In the genomic region with DNA sequence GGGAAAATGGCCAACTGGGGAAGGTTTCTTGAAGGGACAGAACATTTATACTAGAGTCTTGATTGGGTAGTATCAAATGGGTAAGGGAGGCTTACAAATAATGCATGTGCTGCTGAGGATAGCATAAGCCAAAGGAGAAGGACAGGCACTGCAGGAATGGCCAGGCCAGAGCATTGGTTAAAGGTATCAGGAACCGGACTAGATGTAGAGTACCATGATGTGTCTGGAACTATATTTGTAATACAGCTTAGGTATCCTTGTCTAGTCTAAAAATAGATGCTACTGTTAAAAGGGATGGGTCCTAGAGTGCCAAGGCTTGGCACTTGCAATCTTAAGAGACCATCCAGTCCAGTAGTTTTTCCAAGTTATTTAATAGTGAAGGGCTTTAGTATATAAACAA, we compare ENCODE assay signal across 21 cellular contexts. TPM values are rescaled to one million over a fixed set of nuclear protein-coding genes. Genes with fewer than 3 reads are reported as not detected.
DNase-seq lines count a peak whose midpoint lies in the region; ATAC-seq and TF ChIP-seq lines count a peak whose summit lies in the region.
"Had no signal": no experiment of that assay in that cellular context is flagged by ENCODE, and none has a peak within 500 bp of the region (broad histone marks: within the 10 kb centered on the region; RNA-seq: fewer than 3 reads in every experiment).

No MANE protein-coding gene starts in this region.

- H3K4me1 Mint-ChIP-seq in CD4-positive, alpha-beta T cell (ENCODE audit: low read depth) = peaks cover 80% of the 10 kb centered on the region
- H3K4me1 Mint-ChIP-seq in activated naive CD8-positive, alpha-beta T cell treated with anti-CD3 and anti-CD28 coated beads for 36 hours = peaks cover 65% of the 10 kb centered on the region
- peaks cover 47 to 59% (median 56%) of the 10 kb centered on the region in 3 donors for H3K4me1 Mint-ChIP-seq in naive B cell

- no peaks in the 10 kb centered on the region for H3K27me3 ChIP-seq in CD4-positive, alpha-beta T cell (ENCODE audit: control insufficient read depth, insufficient read depth, low read length)
- H3K27me3 ChIP-seq: ascending aorta, BLaER1, gastrocnemius medialis, tibial nerve had no signal

- intact Hi-C loops in CD4-positive, alpha-beta T cell (cut with DNase I, micrococcal nuclease) = loop anchor here (5.0 kb wide), 2 partner anchors 37 to 42 kb away; no protein-coding TSS in a partner anchor

- peaks cover 6% of the 10 kb centered on the region for H3K9me3 Mint-ChIP-seq in CD4-positive, alpha-beta T cell
- peaks cover 18% of the 10 kb centered on the region for H3K9me3 Mint-ChIP-seq in activated naive CD8-positive, alpha-beta T cell treated with anti-CD3 and anti-CD28 coated beads for 36 hours
- H3K9me3 Mint-ChIP-seq in naive B cell = peaks cover 3 to 10% (median 7%) of the 10 kb centered on the region in 7 donors

- peak overlapping the region; percentile 30 for H3K27ac ChIP-seq in CD4-positive, alpha-beta T cell (ENCODE audit: low read depth, low read length)
- no peak overlapping the region for H3K27ac ChIP-seq in caudate nucleus (ENCODE audit: low read depth, low read length)
- H3K27ac ChIP-seq: 22Rv1, BLaER1, coronary artery, epithelial cell of prostate, PC-9 had no signal

- H3K27ac Mint-ChIP-seq in CD4-positive, alpha-beta T cell = peak overlapping the region; percentile 68
- peak overlapping the region; percentile 81 for H3K27ac Mint-ChIP-seq in activated naive CD8-positive, alpha-beta T cell treated with anti-CD3 and anti-CD28 coated beads for 36 hours
- peak overlapping the region in 4 of 6 donors; percentile 23 to 89 (median 50) for H3K27ac Mint-ChIP-seq in naive B cell

- no peaks in the 10 kb centered on the region for H3K9me3 ChIP-seq in CD4-positive, alpha-beta T cell (ENCODE audit: control insufficient read depth, low read length)
- H3K9me3 ChIP-seq: ascending aorta, gastrocnemius medialis had no signal

- DNase-seq in DMS 273 (lab: John Stamatoyannopoulos, UW; ENCODE audit: unreplicated experiment) (peak; percentile 23), DMS 273 treated with DMSO at 0.1 percent for 48 hours (lab: John Stamatoyannopoulos, UW) (no peak), naive B cell (no peak), NCI-H187 treated with DMSO at 0.1 percent for 48 hours (lab: John Stamatoyannopoulos, UW) (no peak), caudate nucleus (lab: John Stamatoyannopoulos, UW) (no peak)
- no peak for DNase-seq in CD4-positive, alpha-beta T cell
- DNase-seq in activated naive CD8-positive, alpha-beta T cell treated with anti-CD3 and anti-CD28 coated beads for 36 hours = no peak
- DNase-seq: activated CD4-positive, alpha-beta T cell treated with anti-CD3 and anti-CD28 coated beads, Interleukin-2, amount 10 ng/mL, durations not matched to agents 7 days and 5 days; DND-41; gastrocnemius medialis; Karpas-422; NCI-H1092; NCI-H748 treated with DMSO at 0.1 percent for 48 hours; PC-9 had no signal

- TF ChIP-seq CTCF in CD4-positive, alpha-beta T cell (IDR thresholded peaks at IDR 0.05) = no peak

- no peak for ATAC-seq in CD4-positive, alpha-beta T cell (ENCODE audit: poor library complexity)
- ATAC-seq in naive B cell (ENCODE audit: low read depth in 2 of 2) (no peak), HG03442 (IDR thresholded peaks at IDR 0.05; ENCODE audit: unreplicated experiment) (no peak)
- ATAC-seq: gastrocnemius medialis had no signal

- H3K36me3 Mint-ChIP-seq in CD4-positive, alpha-beta T cell (ENCODE audit: low read depth) = peaks cover 95% of the 10 kb centered on the region
- peaks cover 78% of the 10 kb centered on the region for H3K36me3 Mint-ChIP-seq in activated naive CD8-positive, alpha-beta T cell treated with anti-CD3 and anti-CD28 coated beads for 36 hours
- peaks cover 13 to 32% of the 10 kb centered on the region in 2 donors for H3K36me3 Mint-ChIP-seq in naive B cell

- peak overlapping the region; percentile 0 for H3K4me3 Mint-ChIP-seq in CD4-positive, alpha-beta T cell
- no peak overlapping the region for H3K4me3 Mint-ChIP-seq in activated naive CD8-positive, alpha-beta T cell treated with anti-CD3 and anti-CD28 coated beads for 36 hours
- no peak overlapping the region for H3K4me3 Mint-ChIP-seq in naive B cell
- H3K4me3 Mint-ChIP-seq: activated CD4-positive, alpha-beta T cell treated with anti-CD3 and anti-CD28 coated beads, Interleukin-2, amount 10 ng/mL, durations not matched to agents 7 days and 5 days had no signal

- POLR2A ChIA-PET in CD4-positive, alpha-beta T cell (lab: Charles Lee) = interaction anchor here (1.2 to 7.3 kb wide), 6 partner anchors 9 to 46 kb away, joined by 3 to 80 read pairs (median 10); a partner anchor contains a TSS

- H3K27me3 Mint-ChIP-seq in CD4-positive, alpha-beta T cell = no peaks in the 10 kb centered on the region
- no peaks in the 10 kb centered on the region for H3K27me3 Mint-ChIP-seq in activated naive CD8-positive, alpha-beta T cell treated with anti-CD3 and anti-CD28 coated beads for 36 hours
- no peaks in the 10 kb centered on the region for H3K27me3 Mint-ChIP-seq in naive B cell
- H3K27me3 Mint-ChIP-seq: activated CD4-positive, alpha-beta T cell treated with anti-CD3 and anti-CD28 coated beads, Interleukin-2, amount 10 ng/mL, durations not matched to agents 7 days and 5 days had no signal

- CTCF ChIA-PET in CD4-positive, alpha-beta T cell (lab: Charles Lee) = no interaction called here

RNA-seq across cellular contexts. Expression of a gene that starts 20.3 kb away (rescaled TPM):
- total RNA-seq in CD4-positive, alpha-beta T cell = 100 to 1,000 TPM; 158 to 161 TPM
- total RNA-seq in activated naive CD8-positive, alpha-beta T cell treated with anti-CD3 and anti-CD28 coated beads for 36 hours = 10 to 100 TPM; 86.3 to 94.9 TPM
- polyA plus RNA-seq in naive B cell (ENCODE audit: low read depth in 6 of 6) = 100 to 1,000 TPM; 135 to 209 (median 173) TPM

RNA-seq across cellular contexts. Expression of a gene that starts 47.0 kb away (rescaled TPM):
- total RNA-seq in CD4-positive, alpha-beta T cell = 100 to 1,000 TPM; 114 to 115 TPM
- 10 to 100 TPM; 57.1 to 59.9 TPM for total RNA-seq in activated naive CD8-positive, alpha-beta T cell treated with anti-CD3 and anti-CD28 coated beads for 36 hours
- polyA plus RNA-seq in naive B cell (ENCODE audit: low read depth in 6 of 6) = 10 to 100 TPM; 25.3 to 76.6 (median 45.2) TPM
